ENCODE assay signal across 21 cellular contexts in genomic region chr20:62547364-62547763, GRCh38.
A peak's percentile ranks its signal among the peaks of the same experiment; 100 is the strongest.
DNase-seq lines count a peak whose midpoint lies in the region; ATAC-seq, FAIRE-seq and TF ChIP-seq lines count a peak whose summit lies in the region.
"Had no signal": no experiment of that assay in that cellular context is flagged by ENCODE, and none has a peak within 500 bp of the region (broad histone marks: within the 10 kb centered on the region; RNA-seq: fewer than 3 reads in every experiment).

No MANE protein-coding gene starts in this region.

- no peak overlapping the region for H3K9ac ChIP-seq in HepG2 (ENCODE audit: insufficient read depth, low read depth, low read length)
- no peak overlapping the region for H3K9ac ChIP-seq in muscle layer of colon (ENCODE audit: low read length)
- no peak overlapping the region for H3K9ac ChIP-seq in rectal smooth muscle tissue (ENCODE audit: low read length)
- H3K9ac ChIP-seq: GM23248 had no signal

- H3K4me1 ChIP-seq in HepG2 (ENCODE audit: insufficient read depth, low read length) (peaks cover 29% of the 10 kb centered on the region), right lobe of liver (peaks cover 0 to 5% (median 0%) of the 10 kb centered on the region in 4 donors), muscle layer of colon (ENCODE audit: insufficient read depth, low read length) (peaks cover 41% of the 10 kb centered on the region), rectal smooth muscle tissue (ENCODE audit: control insufficient read depth, insufficient read depth, low read length) (peaks cover 23% of the 10 kb centered on the region), transverse colon (peaks cover 0 to 16% (median 9%) of the 10 kb centered on the region in 4 donors), prostate gland (replicated peaks) (peaks cover 3% of the 10 kb centered on the region)
- H3K4me1 ChIP-seq: HAP-1 had no signal

- TF ChIP-seq RAD21 in HepG2 (CRISPR knock-in tag; IDR thresholded peaks at IDR 0.05) = no peak

- in situ Hi-C loops in HepG2 (cut with HindIII; ENCODE audit: extremely low pct_ligation_motif_present, low pct_unique_long_range_greater_than_20kb) (no loop called here), transverse colon (cut with MboI; ENCODE audit: low pct_ligation_motif_present in 1 of 4, low pct_unique_long_range_greater_than_20kb in 1 of 4, low sequenced_read_pairs in 3 of 4) (no loop called here)

- FAIRE-seq in HepG2 (lab: Jason Lieb, UNC) = no peak
- FAIRE-seq: GM12878 had no signal

- TF ChIP-seq EP300 in HepG2 (IDR thresholded peaks at IDR 0.05; ENCODE audit: low read depth in 2 of 2, low read length in 2 of 2) = no peak
- TF ChIP-seq EP300 in HepG2 (CRISPR knock-in tag; IDR thresholded peaks at IDR 0.05; ENCODE audit: borderline replicate concordance) = no peak
- TF ChIP-seq EP300 in transverse colon (IDR thresholded peaks at IDR 0.05; ENCODE audit: low read depth) = no peak

- ATAC-seq in HepG2 (no peak), right lobe of liver (no peak), GM19455 (IDR thresholded peaks at IDR 0.05; ENCODE audit: unreplicated experiment) (no peak)
- ATAC-seq: GM12878 had no signal

- intact Hi-C loops in HepG2 (cut with micrococcal nuclease; ENCODE audit: unreplicated experiment) (no loop called here), right lobe of liver (cut with DNase I) (no loop called here), transverse colon (cut with DNase I; ENCODE audit: low total_unique reads) (no loop called here), prostate gland (cut with DNase I) (no loop called here)

- TF ChIP-seq CTCF in HepG2 (CRISPR knock-in tag; IDR thresholded peaks at IDR 0.05) = no peak
- TF ChIP-seq CTCF in right lobe of liver (IDR thresholded peaks at IDR 0.05) = no peak
- no peak for TF ChIP-seq CTCF in transverse colon (IDR thresholded peaks at IDR 0.05)
- no peak for TF ChIP-seq CTCF in prostate gland (IDR thresholded peaks at IDR 0.05)

- POLR2A ChIA-PET in HepG2 (lab: Yijun Ruan, JAX) = no interaction called here

- H3K9me3 ChIP-seq in HepG2 (ENCODE audit: low read length) = peaks cover 8% of the 10 kb centered on the region
- no peaks in the 10 kb centered on the region for H3K9me3 ChIP-seq in right lobe of liver
- H3K9me3 ChIP-seq in muscle layer of colon (ENCODE audit: low read length) = no peaks in the 10 kb centered on the region
- no peaks in the 10 kb centered on the region for H3K9me3 ChIP-seq in transverse colon
- no peaks in the 10 kb centered on the region for H3K9me3 ChIP-seq in prostate gland
- H3K9me3 ChIP-seq: HAP-1 had no signal

- no peaks in the 10 kb centered on the region for H4K20me1 ChIP-seq in HepG2 (ENCODE audit: insufficient read depth, low read length)

- H3K4me3 ChIP-seq in HepG2 (replicated peaks in 1 of 3; ENCODE audit: insufficient read depth in 1 of 3, low read depth in 2 of 3, low read length in 3 of 3) (no peak overlapping the region), right lobe of liver (no peak overlapping the region), muscle layer of colon (ENCODE audit: low read depth in 1 of 2, low read length in 2 of 2) (peak overlapping the region in 1 of 2 donors; percentile 25), rectal smooth muscle tissue (ENCODE audit: low read length) (no peak overlapping the region), transverse colon (no peak overlapping the region), prostate gland (no peak overlapping the region)
- H3K4me3 ChIP-seq: GM12878, GM23248, HAP-1 had no signal

- CTCF ChIA-PET in HepG2 (lab: Yijun Ruan, JAX; ENCODE audit: low intra/inter-chr PET ratio, low total read pairs) = no interaction called here

- H3K4me2 ChIP-seq in HepG2 (ENCODE audit: low read depth, low read length) = peak overlapping the region; percentile 29

- no peak for DNase-seq in HepG2 (ENCODE audit: low spot score)
- DNase-seq in right lobe of liver = no peak
- DNase-seq in transverse colon = no peak
- no peak for DNase-seq in T1000 (lab: John Stamatoyannopoulos, UW)
- DNase-seq in prostate gland (ENCODE audit: low spot score) = no peak
- DNase-seq: C1 segment of cervical spinal cord; CD4-positive, CD25-positive, alpha-beta regulatory T cell; CD8-positive, alpha-beta memory T cell; COR-L47; DMS 273 treated with DMSO at 0.1 percent for 48 hours; DMS53; DND-41; EL; GM23248; IMR-90 had no signal

- H3K27me3 ChIP-seq in HepG2 (ENCODE audit: control insufficient read depth in 1 of 2, insufficient read depth in 2 of 2, low read length in 2 of 2) (peaks cover 48 to 55% of the 10 kb centered on the region in 2 experiments), right lobe of liver (peaks cover 0 to 12% of the 10 kb centered on the region in 2 donors), muscle layer of colon (ENCODE audit: control insufficient read depth in 1 of 2, insufficient read depth in 2 of 2, low read length in 2 of 2) (peaks cover 0 to 10% of the 10 kb centered on the region in 2 donors), rectal smooth muscle tissue (ENCODE audit: control insufficient read depth, insufficient read depth, low read length) (no peaks in the 10 kb centered on the region), transverse colon (peaks cover 51% of the 10 kb centered on the region), prostate gland (replicated peaks; ENCODE audit: insufficient read depth) (peaks cover 8% of the 10 kb centered on the region)

- no peak overlapping the region for H3K27ac ChIP-seq in HepG2 (ENCODE audit: extremely low read length, insufficient read depth, low read length)
- H3K27ac ChIP-seq in right lobe of liver = no peak overlapping the region
- H3K27ac ChIP-seq in muscle layer of colon (ENCODE audit: low read depth, low read length) = peak overlapping the region; percentile 53
- H3K27ac ChIP-seq in rectal smooth muscle tissue (ENCODE audit: low read depth, low read length) = peak overlapping the region; percentile 88
- H3K27ac ChIP-seq in transverse colon = peak overlapping the region in 3 of 4 donors; percentile 81 to 92 (median 84)
- no peak overlapping the region for H3K27ac ChIP-seq in prostate gland
- H3K27ac ChIP-seq: GM23248, HL-60 had no signal

- H2AFZ ChIP-seq in HepG2 (ENCODE audit: low read length) = no peak overlapping the region
- H2AFZ ChIP-seq: GM23248 had no signal

- BruUV-seq in HepG2 (replicated peaks; lab: Mats Ljungman, UMichigan) = no TSS peak

- H3K79me2 ChIP-seq in HepG2 (ENCODE audit: insufficient read depth, low read length) = no peaks in the 10 kb centered on the region

- no peaks in the 10 kb centered on the region for H3K36me3 ChIP-seq in HepG2 (replicated peaks in 1 of 2; ENCODE audit: control insufficient read depth in 1 of 2, insufficient read depth in 2 of 2, low read length in 2 of 2)
- no peaks in the 10 kb centered on the region for H3K36me3 ChIP-seq in right lobe of liver
- peaks cover 8% of the 10 kb centered on the region for H3K36me3 ChIP-seq in muscle layer of colon (ENCODE audit: insufficient read depth, low read length)
- no peaks in the 10 kb centered on the region for H3K36me3 ChIP-seq in rectal smooth muscle tissue (ENCODE audit: control insufficient read depth, insufficient read depth, low read length)
- no peaks in the 10 kb centered on the region for H3K36me3 ChIP-seq in transverse colon
- no peaks in the 10 kb centered on the region for H3K36me3 ChIP-seq in prostate gland
- H3K36me3 ChIP-seq: HAP-1 had no signal

- TF ChIP-seq POLR2A in HepG2 (IDR thresholded peaks at IDR 0.05; ENCODE audit: insufficient read depth in 1 of 2, low read depth in 2 of 2, low read length in 2 of 2) = no peak
- TF ChIP-seq POLR2A in right lobe of liver (IDR thresholded peaks at IDR 0.05) = no peak
- TF ChIP-seq POLR2A in transverse colon (IDR thresholded peaks at IDR 0.05) = no peak
- no peak for TF ChIP-seq POLR2A in prostate gland (IDR thresholded peaks at IDR 0.05)

- 40% methylated on average over 14 of the region's 14 CpGs for WGBS in HepG2 (ENCODE audit: low lambda C conversion rate)
- 65% methylated on average over 5 of the region's 14 CpGs for WGBS in right lobe of liver (ENCODE audit: insufficient coverage, low coverage, low lambda C conversion rate, missing lambda C conversion rate)
- 50 to 77% methylated on average over 2 to 14 of the region's 14 CpGs for WGBS in transverse colon (ENCODE audit: low coverage in 1 of 2), 2 donors
- WGBS in prostate gland = 84% methylated on average over 14 of the region's 14 CpGs

TF ChIP-seq in HepG2, 621 proteins besides CTCF, POLR2A, EP300 and RAD21 (continues in another document):
- 0 out of 2 replicates have a peak, but pooled peaks have one; percentile 16 for TF ChIP-seq ZBTB38 (CRISPR knock-in tag; IDR thresholded peaks at IDR 0.05)
- TF ChIP-seq THYN1 (CRISPR knock-in tag; IDR thresholded peaks at IDR 0.05; ENCODE audit: borderline replicate concordance, low read depth) = no peak
- TF ChIP-seq, protein P1, sequence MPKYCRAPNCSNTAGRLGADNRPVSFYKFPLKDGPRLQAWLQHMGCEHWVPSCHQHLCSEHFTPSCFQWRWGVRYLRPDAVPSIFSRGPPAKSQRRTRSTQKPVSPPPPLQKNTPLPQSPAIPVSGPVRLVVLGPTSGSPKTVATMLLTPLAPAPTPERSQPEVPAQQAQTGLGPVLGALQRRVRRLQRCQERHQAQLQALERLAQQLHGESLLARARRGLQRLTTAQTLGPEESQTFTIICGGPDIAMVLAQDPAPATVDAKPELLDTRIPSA (CRISPR knock-in tag; IDR thresholded peaks at IDR 0.05; ENCODE audit: borderline replicate concordance) = no peak
- 0 out of 2 replicates have a peak, but pooled peaks have one; percentile 34 for TF ChIP-seq ZNF350 (CRISPR knock-in tag; IDR thresholded peaks at IDR 0.05; ENCODE audit: borderline replicate concordance, low read depth)
- TF ChIP-seq, protein P2, sequence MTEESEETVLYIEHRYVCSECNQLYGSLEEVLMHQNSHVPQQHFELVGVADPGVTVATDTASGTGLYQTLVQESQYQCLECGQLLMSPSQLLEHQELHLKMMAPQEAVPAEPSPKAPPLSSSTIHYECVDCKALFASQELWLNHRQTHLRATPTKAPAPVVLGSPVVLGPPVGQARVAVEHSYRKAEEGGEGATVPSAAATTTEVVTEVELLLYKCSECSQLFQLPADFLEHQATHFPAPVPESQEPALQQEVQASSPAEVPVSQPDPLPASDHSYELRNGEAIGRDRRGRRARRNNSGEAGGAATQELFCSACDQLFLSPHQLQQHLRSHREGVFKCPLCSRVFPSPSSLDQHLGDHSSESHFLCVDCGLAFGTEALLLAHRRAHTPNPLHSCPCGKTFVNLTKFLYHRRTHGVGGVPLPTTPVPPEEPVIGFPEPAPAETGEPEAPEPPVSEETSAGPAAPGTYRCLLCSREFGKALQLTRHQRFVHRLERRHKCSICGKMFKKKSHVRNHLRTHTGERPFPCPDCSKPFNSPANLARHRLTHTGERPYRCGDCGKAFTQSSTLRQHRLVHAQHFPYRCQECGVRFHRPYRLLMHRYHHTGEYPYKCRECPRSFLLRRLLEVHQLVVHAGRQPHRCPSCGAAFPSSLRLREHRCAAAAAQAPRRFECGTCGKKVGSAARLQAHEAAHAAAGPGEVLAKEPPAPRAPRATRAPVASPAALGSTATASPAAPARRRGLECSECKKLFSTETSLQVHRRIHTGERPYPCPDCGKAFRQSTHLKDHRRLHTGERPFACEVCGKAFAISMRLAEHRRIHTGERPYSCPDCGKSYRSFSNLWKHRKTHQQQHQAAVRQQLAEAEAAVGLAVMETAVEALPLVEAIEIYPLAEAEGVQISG (CRISPR knock-in tag; IDR thresholded peaks at IDR 0.05) = peak; percentile 33; the same call in 1 of the 2 replicates

Comparison
In these comparisons a context has a peak if more than half of its experiments do, and no peak if none do; other contexts are left out.
1. H3K27ac ChIP-seq: peak in muscle layer of colon (single experiment), rectal smooth muscle tissue (single experiment) and transverse colon (3 of 4); none in HepG2 (single experiment), right lobe of liver (0 of 3) and prostate gland (0 of 2).